15 cellular contexts compared by ENCODE assay signal in genomic region chrX:97389761-97390192, GRCh38.
DNase-seq lines count a peak whose midpoint lies in the region; ATAC-seq and TF ChIP-seq lines count a peak whose summit lies in the region.
"Had no signal": no experiment of that assay in that cellular context is flagged by ENCODE, and none has a peak within 500 bp of the region (broad histone marks: within the 10 kb centered on the region; RNA-seq: fewer than 3 reads in every experiment).

No MANE protein-coding gene starts in this region.

- no peak overlapping the region for H3K4me3 ChIP-seq in HCT116 (replicated peaks in 1 of 2; ENCODE audit: low read depth in 1 of 2, low read length in 2 of 2)
- H3K4me3 ChIP-seq in CD8-positive, alpha-beta memory T cell (ENCODE audit: low read length) = no peak overlapping the region

- intact Hi-C loops in HCT116 (cut with micrococcal nuclease) = no loop called here
- intact Hi-C loops in activated CD4-positive, alpha-beta memory T cell treated with anti-CD3 and anti-CD28 coated beads for 36 hours (cut with micrococcal nuclease) = no loop called here

- H3K4me2 ChIP-seq in HCT116 (ENCODE audit: low read length) = peak overlapping the region; percentile 23; the same call in 1 of the 2 replicates

- H3K9me2 ChIP-seq in HCT116 (ENCODE audit: insufficient read depth) = no peaks in the 10 kb centered on the region

- BruUV-seq in HCT116 (replicated peaks; lab: Mats Ljungman, UMichigan) = no TSS peak

- H4K20me1 ChIP-seq in HCT116 (ENCODE audit: insufficient read depth) = no peaks in the 10 kb centered on the region

- TF ChIP-seq CTCF in HCT116 (IDR thresholded peaks at IDR 0.05 in 2 of 3, conservative IDR thresholded peaks at IDR 0.05 in 1 of 3; ENCODE audit: borderline replicate concordance in 1 of 3, insufficient read depth in 1 of 3, low read depth in 2 of 3, low read length in 2 of 3) = no peak

- no peak for ATAC-seq in HCT116
- ATAC-seq: Panc1 had no signal

- H3K27ac Mint-ChIP-seq in activated CD4-positive, alpha-beta memory T cell treated with anti-CD3 and anti-CD28 coated beads for 36 hours = peak overlapping the region; percentile 38
- no peak overlapping the region for H3K27ac Mint-ChIP-seq in CD8-positive, alpha-beta memory T cell
- H3K27ac Mint-ChIP-seq: nephron progenitor cell had no signal

- no peak overlapping the region for H2AFZ ChIP-seq in HCT116 (ENCODE audit: low read depth, low read length, poor library complexity, severe bottlenecking)

- no peaks in the 10 kb centered on the region for H3K36me3 ChIP-seq in HCT116 (ENCODE audit: control insufficient read depth in 1 of 2, insufficient read depth in 2 of 2, low read length in 2 of 2)
- H3K36me3 ChIP-seq in CD8-positive, alpha-beta memory T cell (ENCODE audit: insufficient read depth, low read length) = no peaks in the 10 kb centered on the region

- no peaks in the 10 kb centered on the region for H3K9me3 Mint-ChIP-seq in activated CD4-positive, alpha-beta memory T cell treated with anti-CD3 and anti-CD28 coated beads for 36 hours
- no peaks in the 10 kb centered on the region for H3K9me3 Mint-ChIP-seq in CD8-positive, alpha-beta memory T cell
- H3K9me3 Mint-ChIP-seq: CD4-positive, CD25-positive, alpha-beta regulatory T cell had no signal

- H3K27me3 ChIP-seq in HCT116 (ENCODE audit: insufficient read depth, low read length) = no peaks in the 10 kb centered on the region
- no peaks in the 10 kb centered on the region for H3K27me3 ChIP-seq in CD8-positive, alpha-beta memory T cell (ENCODE audit: insufficient read depth, low read length, poor library complexity, severe bottlenecking)

- H3K4me1 ChIP-seq in HCT116 (ENCODE audit: control insufficient read depth in 1 of 2, insufficient read depth in 2 of 2, low read length in 2 of 2) = peaks cover 0 to 6% of the 10 kb centered on the region in 2 experiments; a peak in 2 of 4 replicates
- H3K4me1 ChIP-seq in CD8-positive, alpha-beta memory T cell (ENCODE audit: insufficient read depth, low read length) = no peaks in the 10 kb centered on the region

- H3K36me3 Mint-ChIP-seq in activated CD4-positive, alpha-beta memory T cell treated with anti-CD3 and anti-CD28 coated beads for 36 hours = peaks cover 8% of the 10 kb centered on the region
- peaks cover 0 to 13% (median 4%) of the 10 kb centered on the region in 3 donors for H3K36me3 Mint-ChIP-seq in CD8-positive, alpha-beta memory T cell
- H3K36me3 Mint-ChIP-seq: CD4-positive, CD25-positive, alpha-beta regulatory T cell had no signal

- POLR2A ChIA-PET in HCT116 (lab: Charles Lee) (no interaction called here), HEK293T (lab: Yijun Ruan, JAX) (no interaction called here)
- POLR2A ChIA-PET in activated CD4-positive, alpha-beta memory T cell treated with anti-CD3 and anti-CD28 coated beads for 36 hours (lab: Charles Lee) = interaction anchor here (1.1 kb wide), 1 partner anchor 11 kb away, joined by 3 read pairs; no protein-coding TSS in a partner anchor
- POLR2A ChIA-PET in CD8-positive, alpha-beta memory T cell (lab: Charles Lee) = no interaction called here

- CTCF ChIA-PET in HCT116 (lab: Charles Lee) = no interaction called here
- CTCF ChIA-PET in activated CD4-positive, alpha-beta memory T cell treated with anti-CD3 and anti-CD28 coated beads for 36 hours (lab: Charles Lee) = no interaction called here
- CTCF ChIA-PET in CD8-positive, alpha-beta memory T cell (lab: Charles Lee) = no interaction called here
- CTCF ChIA-PET in HEK293T (lab: Yijun Ruan, JAX) = no interaction called here

- H3K9me3 ChIP-seq in HCT116 (ENCODE audit: control insufficient read depth in 1 of 2, insufficient read depth in 1 of 2, low read depth in 1 of 2, low read length in 2 of 2) = no peaks in the 10 kb centered on the region
- H3K9me3 ChIP-seq in CD8-positive, alpha-beta memory T cell (ENCODE audit: low read length) = no peaks in the 10 kb centered on the region

- H3K79me2 ChIP-seq in HCT116 (ENCODE audit: insufficient read depth, low read length) = no peaks in the 10 kb centered on the region

- in situ Hi-C loops in ACHN (cut with HindIII; ENCODE audit: low pct_ligation_motif_present, low pct_unique_long_range_greater_than_20kb, low sequenced_read_pairs) = no loop called here

- peaks cover 6% of the 10 kb centered on the region for H3K4me1 Mint-ChIP-seq in activated CD4-positive, alpha-beta memory T cell treated with anti-CD3 and anti-CD28 coated beads for 36 hours (ENCODE audit: low read depth)
- no peaks in the 10 kb centered on the region for H3K4me1 Mint-ChIP-seq in CD8-positive, alpha-beta memory T cell
- H3K4me1 Mint-ChIP-seq: brain; CD4-positive, CD25-positive, alpha-beta regulatory T cell had no signal

- DNase-seq in ACHN (peak; percentile 71), HCT116 (ENCODE audit: low read depth, low spot score) (peak; percentile 7), foreskin melanocyte (peak; percentile 54), NCI-H2227 (lab: John Stamatoyannopoulos, UW; ENCODE audit: unreplicated experiment) (no peak), HEK293T (ENCODE audit: extremely low spot score) (no peak), OCI-M2 (lab: John Stamatoyannopoulos, UW; ENCODE audit: unreplicated experiment) (no peak)
- DNase-seq in activated CD4-positive, alpha-beta memory T cell treated with anti-CD3 and anti-CD28 coated beads for 36 hours = no peak
- DNase-seq in CD8-positive, alpha-beta memory T cell = no peak
- DNase-seq: activated CD4-positive, alpha-beta T cell treated with anti-CD3 and anti-CD28 coated beads for 48 hours; CD4-positive, CD25-positive, alpha-beta regulatory T cell; NCI-H1092; nephron progenitor cell; stimulated activated CD4-positive, alpha-beta T cell treated with anti-CD3 and anti-CD28 coated beads, Interleukin-2, amount 100 ng/mL, for 24 hours had no signal

- no peaks in the 10 kb centered on the region for H3K27me3 Mint-ChIP-seq in activated CD4-positive, alpha-beta memory T cell treated with anti-CD3 and anti-CD28 coated beads for 36 hours
- H3K27me3 Mint-ChIP-seq in CD8-positive, alpha-beta memory T cell = peaks cover 0 to 2% of the 10 kb centered on the region in 2 donors
- H3K27me3 Mint-ChIP-seq: brain; CD4-positive, CD25-positive, alpha-beta regulatory T cell had no signal

- TF ChIP-seq RAD21 in HCT116 (IDR thresholded peaks at IDR 0.05; ENCODE audit: low read depth) = no peak

- H3K4me3 Mint-ChIP-seq in activated CD4-positive, alpha-beta memory T cell treated with anti-CD3 and anti-CD28 coated beads for 36 hours = no peak overlapping the region
- no peak overlapping the region for H3K4me3 Mint-ChIP-seq in CD8-positive, alpha-beta memory T cell
- H3K4me3 Mint-ChIP-seq: brain; CD4-positive, CD25-positive, alpha-beta regulatory T cell; nephron progenitor cell had no signal

- no peak overlapping the region for H3K9ac ChIP-seq in HCT116 (ENCODE audit: low read length)

- H3K27ac ChIP-seq in HCT116 (ENCODE audit: low read depth, low read length) = no peak overlapping the region
- no peak overlapping the region for H3K27ac ChIP-seq in CD8-positive, alpha-beta memory T cell (ENCODE audit: low read depth, low read length)

- RAD21 ChIA-PET in HCT116 (lab: Charles Lee; ENCODE audit: low non-redundant PET in 1 of 2, low total read pairs in 2 of 2, uncharacterized antibody in 2 of 2, unreplicated experiment in 2 of 2) = no interaction called here

- no peak for TF ChIP-seq POLR2A in HCT116 (IDR thresholded peaks at IDR 0.05; ENCODE audit: borderline replicate concordance, extremely low read depth, insufficient read depth, insufficient read length)

TF ChIP-seq in HCT116, 20 proteins besides CTCF, POLR2A, EP300 and RAD21 (continues in another document):
- TF ChIP-seq FOSL1 (IDR thresholded peaks at IDR 0.05; ENCODE audit: low read depth) (peak; percentile 73), ATF3 (IDR thresholded peaks at IDR 0.05) (peak; percentile 38; the same call in 1 of the 2 replicates), CBX3 (IDR thresholded peaks at IDR 0.05; ENCODE audit: low read depth) (0 out of 2 replicates have a peak, but pooled peaks have one; percentile 23), EZH2 (IDR thresholded peaks at IDR 0.05) (no peak), SP1 (IDR thresholded peaks at IDR 0.05; ENCODE audit: low read depth) (peak; percentile 27)

TF ChIP-seq in HEK293T, 16 proteins besides CTCF, POLR2A, EP300 and RAD21:
- TF ChIP-seq TARDBP (IDR thresholded peaks at IDR 0.05) (no peak), ZNF384 (IDR thresholded peaks at IDR 0.05) (no peak), FOXK2 (IDR thresholded peaks at IDR 0.05) (no peak), L3MBTL2 (conservative IDR thresholded peaks at IDR 0.05) (no peak), CTBP1 (IDR thresholded peaks at IDR 0.05; ENCODE audit: borderline replicate concordance) (no peak), NFRKB (IDR thresholded peaks at IDR 0.05) (no peak), PKNOX1 (IDR thresholded peaks at IDR 0.05) (no peak), LEF1 (IDR thresholded peaks at IDR 0.05; ENCODE audit: borderline replicate concordance) (no peak), FOXM1 (IDR thresholded peaks at IDR 0.05; ENCODE audit: borderline replicate concordance) (no peak)

Comparison
In these comparisons a context has a peak if more than half of its experiments do, and no peak if none do; other contexts are left out.
1. DNase-seq: peak in ACHN (single experiment), HCT116 (single experiment) and foreskin melanocyte (single experiment); none in activated CD4-positive, alpha-beta memory T cell treated with anti-CD3 and anti-CD28 coated beads for 36 hours (single experiment), NCI-H2227 (single experiment), CD8-positive, alpha-beta memory T cell (0 of 5), HEK293T (single experiment) and OCI-M2 (single experiment).